Comparison of ENCODE assay signal across 8 cellular contexts in genomic region chr21:43921979-43922945, GRCh38.
DNase-seq lines count a peak whose midpoint lies in the region; ATAC-seq and TF ChIP-seq lines count a peak whose summit lies in the region.

No MANE protein-coding gene starts in this region.

- ATAC-seq in HG02798 (IDR thresholded peaks at IDR 0.05; ENCODE audit: poor library complexity, unreplicated experiment) (peak; percentile 36), HG02610 (IDR thresholded peaks at IDR 0.05; ENCODE audit: unreplicated experiment) (no peak), HG03521 (IDR thresholded peaks at IDR 0.05; ENCODE audit: unreplicated experiment) (no peak)

- TF ChIP-seq CTCF in fibroblast of mammary gland (conservative IDR thresholded peaks at IDR 0.05; ENCODE audit: control insufficient read depth, insufficient read depth, low read depth, low read length): no peak

- DNase-seq in activated CD4-positive, alpha-beta T cell treated with anti-CD3 and anti-CD28 coated beads, Interleukin-2, amount 50 U/mL, for 1 hour: peak; percentile 47
- DNase-seq in fibroblast of mammary gland (ENCODE audit: low read depth) (peak; percentile 38), NCI-H226 (no peak), NCI-H1436 (lab: John Stamatoyannopoulos, UW) (no peak)
- DNase-seq in stimulated activated CD8-positive, alpha-beta memory T cell treated with anti-CD3 and anti-CD28 coated beads, Interleukin-15, amount 100 ng/mL, for 1 hour (ENCODE audit: low read depth): peak; percentile 24

- H3K4me3 ChIP-seq in fibroblast of mammary gland (ENCODE audit: control insufficient read depth, low read depth, low read length): no peak overlapping the region

Comparison
In these comparisons a context has a peak if more than half of its experiments do, and no peak if none do; other contexts are left out.
1. DNase-seq: peak in activated CD4-positive, alpha-beta T cell treated with anti-CD3 and anti-CD28 coated beads, Interleukin-2, amount 50 U/mL, for 1 hour (single experiment), fibroblast of mammary gland (single experiment) and stimulated activated CD8-positive, alpha-beta memory T cell treated with anti-CD3 and anti-CD28 coated beads, Interleukin-15, amount 100 ng/mL, for 1 hour (single experiment); none in NCI-H226 (single experiment) and NCI-H1436 (single experiment).